Comparison of ENCODE assay signal across 8 cellular contexts in the genomic region with DNA sequence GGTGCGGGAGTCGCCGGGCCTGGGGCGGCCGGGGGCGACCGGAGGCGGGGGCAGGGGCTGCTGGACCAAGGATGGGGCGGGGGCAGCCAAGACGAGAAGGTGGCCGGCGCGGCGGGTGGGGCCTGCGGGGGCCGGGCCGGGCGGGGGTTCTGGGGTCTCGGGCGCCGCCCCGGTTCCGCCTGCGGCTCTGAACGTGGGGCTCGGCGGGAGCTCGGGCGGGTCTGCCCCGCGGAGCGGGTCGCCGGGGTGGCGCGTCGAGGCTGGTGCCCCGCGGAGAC. TPM values are rescaled to one million over a fixed set of nuclear protein-coding genes. Genes with fewer than 3 reads are reported as not detected.
DNase-seq lines count a peak whose midpoint lies in the region; ATAC-seq and TF ChIP-seq lines count a peak whose summit lies in the region.

No MANE protein-coding gene starts in this region.

- 0 out of 2 replicates have a peak, but pooled peaks cover 3% of the 10 kb centered on the region for H3F3A ChIP-seq in SU-DHL-6 (ENCODE audit: insufficient read depth)

- no peak for TF ChIP-seq CTCF in GM12864 (IDR thresholded peaks at IDR 0.05; ENCODE audit: low read depth, low read length, missing control alignments)
- no peak for TF ChIP-seq CTCF in SU-DHL-6 (IDR thresholded peaks at IDR 0.05; ENCODE audit: insufficient read depth, low read length, poor library complexity, severe bottlenecking)
- no peak for TF ChIP-seq CTCF in fibroblast of lung (conservative IDR thresholded peaks at IDR 0.05 in 1 of 2, IDR thresholded peaks at IDR 0.05 in 1 of 2; ENCODE audit: low read depth in 1 of 2, low read length in 2 of 2)
- no peak for TF ChIP-seq CTCF in psoas muscle (IDR thresholded peaks at IDR 0.05)

- peaks cover 5% of the 10 kb centered on the region; the same call in 1 of the 2 replicates for H4K20me1 ChIP-seq in SU-DHL-6 (ENCODE audit: low read depth, low read length)
- H4K20me1 ChIP-seq in fibroblast of lung (ENCODE audit: control insufficient read depth, extremely low read depth, insufficient read depth, low read length) = peaks cover 3% of the 10 kb centered on the region

- ATAC-seq in psoas muscle (no peak), GM21390 (IDR thresholded peaks at IDR 0.05; ENCODE audit: unreplicated experiment) (no peak), HG03521 (IDR thresholded peaks at IDR 0.05; ENCODE audit: unreplicated experiment) (no peak)

- H3K27ac ChIP-seq in SU-DHL-6 (ENCODE audit: low read depth, low read length) (peak overlapping the region; percentile 33), fibroblast of lung (ENCODE audit: insufficient read depth, low read length) (peak overlapping the region; percentile 86), psoas muscle (peak overlapping the region; percentile 99)

- H2AFZ ChIP-seq in SU-DHL-6 (ENCODE audit: low read depth, low read length, severe bottlenecking) (no peak overlapping the region), fibroblast of lung (ENCODE audit: low read length) (no peak overlapping the region)

- H3K4me3 ChIP-seq in GM12864 (ENCODE audit: low read depth, low read length) = peak overlapping the region; percentile 76
- H3K4me3 ChIP-seq in SU-DHL-6 (ENCODE audit: insufficient read depth, low read length, poor library complexity, severe bottlenecking) = peak overlapping the region; percentile 54
- H3K4me3 ChIP-seq in fibroblast of lung (replicated peaks in 1 of 4; ENCODE audit: control extremely low read depth in 1 of 4, insufficient read depth in 1 of 4, low read depth in 3 of 4, low read length in 4 of 4) = peak overlapping the region in 3 of 4 experiments; percentile 85 to 92 (median 90)
- peak overlapping the region; percentile 84 for H3K4me3 ChIP-seq in psoas muscle

- H3K9ac ChIP-seq in SU-DHL-6 (ENCODE audit: low read length) (peak overlapping the region; percentile 68), fibroblast of lung (ENCODE audit: insufficient read depth, low read length) (peak overlapping the region; percentile 83)

- H3K36me3 ChIP-seq in SU-DHL-6 (ENCODE audit: low read length) (no peaks in the 10 kb centered on the region), fibroblast of lung (ENCODE audit: control insufficient read depth, insufficient read depth, low read length) (peaks cover 24% of the 10 kb centered on the region), psoas muscle (ENCODE audit: insufficient read depth in 1 of 2, low read depth in 1 of 2) (peaks cover 3 to 53% of the 10 kb centered on the region in 2 donors)

- 0% methylated on average over 9 to 39 of the region's 39 CpGs for WGBS in psoas muscle, 3 donors

- H3K4me1 ChIP-seq in fibroblast of lung (ENCODE audit: control insufficient read depth, extremely low read depth, insufficient read depth, low read length) (peaks cover 4% of the 10 kb centered on the region), psoas muscle (peaks cover 33% of the 10 kb centered on the region)

- H3K27me3 ChIP-seq in SU-DHL-6 (ENCODE audit: low read length) (no peaks in the 10 kb centered on the region), fibroblast of lung (ENCODE audit: control insufficient read depth, insufficient read depth, low read length) (no peaks in the 10 kb centered on the region), psoas muscle (ENCODE audit: insufficient read depth in 3 of 3, low read length in 2 of 3) (no peaks in the 10 kb centered on the region)

- DNase-seq in GM12864 (ENCODE audit: low read depth) = no peak
- no peak for DNase-seq in fibroblast of lung (ENCODE audit: low read depth in 2 of 2)
- no peak for DNase-seq in psoas muscle
- no peak for DNase-seq in AML-193 (lab: John Stamatoyannopoulos, UW)
- DNase-seq in NCI-H187 treated with DMSO at 0.1 percent for 48 hours (lab: John Stamatoyannopoulos, UW) = no peak

- intact Hi-C loops in psoas muscle (cut with DNase I) = loop anchor here in 1 of 2 donors (5.0 to 10.0 kb wide), 2 partner anchors 49 to 192 kb away; no protein-coding TSS in a partner anchor

- H3K4me2 ChIP-seq in SU-DHL-6 (ENCODE audit: low read depth, low read length, poor library complexity, severe bottlenecking) (peak overlapping the region; percentile 83), fibroblast of lung (ENCODE audit: extremely low read depth, insufficient read depth, low read length) (no peak overlapping the region)

- no peaks in the 10 kb centered on the region for H3K9me2 ChIP-seq in SU-DHL-6 (replicated peaks; ENCODE audit: insufficient read depth, low read length)

- H3K9me3 ChIP-seq in SU-DHL-6 (ENCODE audit: insufficient read depth, low read length) (no peaks in the 10 kb centered on the region), fibroblast of lung (ENCODE audit: control insufficient read depth, insufficient read depth, low read depth, low read length) (no peaks in the 10 kb centered on the region), psoas muscle (no peaks in the 10 kb centered on the region)

- peaks cover 34% of the 10 kb centered on the region for H3K79me2 ChIP-seq in SU-DHL-6 (ENCODE audit: insufficient read depth, low read length)
- H3K79me2 ChIP-seq in fibroblast of lung (ENCODE audit: control insufficient read depth, insufficient read depth, low read length) = peaks cover 37% of the 10 kb centered on the region

RNA-seq across cellular contexts. Expression of gene ADRM1, which starts 0.2 kb away (rescaled TPM):
- total RNA-seq in fibroblast of lung = 61.1 and 71.3 TPM in 2 replicates
- 41.2 and 67.1 TPM in 2 replicates for polyA plus RNA-seq in fibroblast of lung
- polyA plus RNA-seq in fibroblast of lung (2012) = 93.7 and 155 TPM in 2 replicates
- 37.3 and 44.1 TPM in 2 replicates for polyA minus RNA-seq in fibroblast of lung (ENCODE audit: low replicate concordance)
- total RNA-seq in psoas muscle = 100 to 1,000 TPM; 142 to 280 (median 238) TPM
- polyA plus RNA-seq in psoas muscle = 100 to 1,000 TPM; 355 to 603 (median 460) TPM

Comparison
In these comparisons a context has a peak if more than half of its experiments do, and no peak if none do; other contexts are left out.
1. H3K27ac ChIP-seq: peak in every context shown above with its lines; median percentile 99 in psoas muscle; 86 in fibroblast of lung; 33 in SU-DHL-6.